In genomic region chr7:48085433-48085791, GRCh38 we compare ENCODE assay signal across 9 cellular contexts. TPM values are rescaled to one million over a fixed set of nuclear protein-coding genes. Genes with fewer than 3 reads are reported as not detected.
DNase-seq lines count a peak whose midpoint lies in the region; ATAC-seq and TF ChIP-seq lines count a peak whose summit lies in the region.
"Had no signal": no experiment of that assay in that cellular context is flagged by ENCODE, and none has a peak within 500 bp of the region (broad histone marks: within the 10 kb centered on the region; RNA-seq: fewer than 3 reads in every experiment).

No MANE protein-coding gene starts in this region.

- POLR2A ChIA-PET in HEK293 (lab: Yijun Ruan, JAX): interaction anchor here (1.4 to 1.8 kb wide), 2 partner anchors 10 to 85 kb away, joined by 3 to 5 read pairs; no protein-coding TSS in a partner anchor
- POLR2A ChIA-PET in T-cell (lab: Charles Lee): interaction anchor here in 1 of 2 donors (0.8 kb wide), 1 partner anchor 10 kb away, joined by 3 read pairs; no protein-coding TSS in a partner anchor

- peak overlapping the region; percentile 64; the same call in 1 of the 2 replicates for H3K27ac ChIP-seq in HEK293 (ENCODE audit: extremely low read depth, low read depth, low read length)
- peak overlapping the region; percentile 87 for H3K27ac ChIP-seq in mesenchymal stem cell (ENCODE audit: low read length, poor library complexity, severe bottlenecking)

- no peak for DNase-seq in CD14-positive monocyte (ENCODE audit: low spot score)
- DNase-seq in T-cell: no peak
- DNase-seq in mesenchymal stem cell: no peak
- no peak for DNase-seq in HuH-7 (ENCODE audit: low spot score)
- DNase-seq: NCI-H1694 had no signal

- H4K8ac ChIP-seq in mesenchymal stem cell (ENCODE audit: low read length): no peak overlapping the region

- H3K27me3 ChIP-seq in mesenchymal stem cell (ENCODE audit: control insufficient read depth in 1 of 2, insufficient read depth in 1 of 2, low read length in 2 of 2): no peaks in the 10 kb centered on the region

- H3K4me3 ChIP-seq in HEK293 (ENCODE audit: low read depth, low read length): no peak overlapping the region
- no peak overlapping the region for H3K4me3 ChIP-seq in mesenchymal stem cell (ENCODE audit: insufficient read depth in 1 of 2, low read depth in 1 of 2, low read length in 2 of 2)

- H3K18ac ChIP-seq in mesenchymal stem cell (ENCODE audit: low read depth in 1 of 2, low read length in 2 of 2): peak overlapping the region; percentile 54 to 55

- 39% methylated on average over 1 of the region's 1 CpG for WGBS in mesenchymal stem cell

- no peak overlapping the region for H3K23ac ChIP-seq in mesenchymal stem cell (ENCODE audit: low read length in 2 of 2)

- H2AFZ ChIP-seq in mesenchymal stem cell (ENCODE audit: low read depth, low read length): no peak overlapping the region

- H3K27me3 Mint-ChIP-seq in CD14-positive monocyte (ENCODE audit: low read depth in 3 of 3) (peaks cover 0 to 2% (median 0%) of the 10 kb centered on the region in 3 donors), T-cell (no peaks in the 10 kb centered on the region)

- peak overlapping the region; percentile 0 for H2BK5ac ChIP-seq in mesenchymal stem cell (ENCODE audit: low read depth, low read length, poor library complexity, severe bottlenecking)

- CTCF ChIA-PET in HEK293 (lab: Yijun Ruan, JAX) (interaction anchor here (0.9 to 1.8 kb wide), 2 partner anchors 25 to 94 kb away, joined by 4 to 6 read pairs; no protein-coding TSS in a partner anchor), T-cell (lab: Charles Lee) (interaction anchor here in 1 of 2 donors (0.9 to 1.3 kb wide), 2 partner anchors 11 to 25 kb away, joined by 3 read pairs; no protein-coding TSS in a partner anchor)

- H3K14ac ChIP-seq in mesenchymal stem cell (ENCODE audit: low read length in 2 of 2): no peak overlapping the region

- no peak for TF ChIP-seq CTCF in CD14-positive monocyte (IDR thresholded peaks at IDR 0.05)
- no peak for TF ChIP-seq CTCF in HEK293 (tag by site-specific recombination; IDR thresholded peaks at IDR 0.05)

- intact Hi-C loops in CD14-positive monocyte (cut with micrococcal nuclease): loop anchor here in 1 of 2 donors (5.0 kb wide), 2 partner anchors 48 to 108 kb away; partner anchors contain the start of genes C7orf57 and HUS1

- no peaks in the 10 kb centered on the region for H3K36me3 ChIP-seq in HEK293 (ENCODE audit: control insufficient read depth in 2 of 2, insufficient read depth in 1 of 2, low read length in 2 of 2)
- no peaks in the 10 kb centered on the region for H3K36me3 ChIP-seq in mesenchymal stem cell (ENCODE audit: control insufficient read depth in 1 of 2, insufficient read depth in 2 of 2, low read depth in 1 of 2, low read length in 2 of 2)

- peak overlapping the region; percentile 2 for H2AK5ac ChIP-seq in mesenchymal stem cell (ENCODE audit: low read length, severe bottlenecking)

- H4K91ac ChIP-seq in mesenchymal stem cell (ENCODE audit: low read length): no peak overlapping the region

- H2BK12ac ChIP-seq in mesenchymal stem cell (ENCODE audit: low read length in 2 of 2): peak overlapping the region; percentile 59 to 82

- H3K4me1 Mint-ChIP-seq in CD14-positive monocyte: peaks cover 48% of the 10 kb centered on the region
- peaks cover 51 to 69% (median 67%) of the 10 kb centered on the region in 3 donors for H3K4me1 Mint-ChIP-seq in T-cell

- H3K9me3 ChIP-seq in HEK293 (ENCODE audit: control insufficient read depth, insufficient read depth, low read depth, low read length) (no peaks in the 10 kb centered on the region), mesenchymal stem cell (ENCODE audit: control insufficient read depth, low read length) (no peaks in the 10 kb centered on the region)

- H3K4me2 ChIP-seq in mesenchymal stem cell (ENCODE audit: low read length, poor library complexity, severe bottlenecking): peak overlapping the region; percentile 17

- peak overlapping the region; percentile 70 for H3K9ac ChIP-seq in mesenchymal stem cell (ENCODE audit: low read length)

- H2BK15ac ChIP-seq in mesenchymal stem cell (ENCODE audit: low read depth, poor library complexity, severe bottlenecking): no peak overlapping the region

- peaks cover 0 to 3% (median 0%) of the 10 kb centered on the region in 7 donors for H3K9me3 Mint-ChIP-seq in CD14-positive monocyte
- no peaks in the 10 kb centered on the region for H3K9me3 Mint-ChIP-seq in T-cell

- H3K4me1 ChIP-seq in HEK293 (ENCODE audit: control insufficient read depth, insufficient read depth, low read length): peaks cover 10% of the 10 kb centered on the region
- peaks cover 19% of the 10 kb centered on the region for H3K4me1 ChIP-seq in mesenchymal stem cell (ENCODE audit: control insufficient read depth, insufficient read depth, low read depth, low read length)

- no peak overlapping the region for H2BK120ac ChIP-seq in mesenchymal stem cell (ENCODE audit: low read depth, low read length)

- H3K27ac Mint-ChIP-seq in CD14-positive monocyte (peak overlapping the region; percentile 96 to 100 (median 100)), T-cell (peak overlapping the region; percentile 92 to 93)

- ATAC-seq in T-cell (replicated peaks in 1 of 4) (no peak), GM19324 (IDR thresholded peaks at IDR 0.05; ENCODE audit: low FRiP score, unreplicated experiment) (no peak), HG03280 (IDR thresholded peaks at IDR 0.05; ENCODE audit: unreplicated experiment) (no peak), HG03342 (IDR thresholded peaks at IDR 0.05; ENCODE audit: unreplicated experiment) (no peak)

- H3K36me3 Mint-ChIP-seq in CD14-positive monocyte (peaks cover 13 to 20% of the 10 kb centered on the region in 2 donors), T-cell (peaks cover 3% of the 10 kb centered on the region)

- no peak overlapping the region for H3K4ac ChIP-seq in mesenchymal stem cell (ENCODE audit: low read depth in 1 of 2, low read length in 2 of 2)

- H3K4me3 Mint-ChIP-seq in CD14-positive monocyte: peak overlapping the region; percentile 58 to 71
- peak overlapping the region; percentile 29 to 60 (median 46) for H3K4me3 Mint-ChIP-seq in T-cell

- no peaks in the 10 kb centered on the region for H3K79me1 ChIP-seq in mesenchymal stem cell (replicated peaks; ENCODE audit: low read length, poor library complexity, severe bottlenecking)

TF ChIP-seq in HEK293, 187 proteins besides CTCF, POLR2A, EP300 and RAD21:
- no peak for TF ChIP-seq GLIS1 (tag by site-specific recombination; IDR thresholded peaks at IDR 0.05)
- no peak for TF ChIP-seq ZNF335 (tag by site-specific recombination; conservative IDR thresholded peaks at IDR 0.05)
- no peak for TF ChIP-seq ZBTB20 (tag by site-specific recombination; IDR thresholded peaks at IDR 0.05)

RNA-seq across cellular contexts. Expression of gene UPP1, which starts 3.7 kb away (rescaled TPM):
- 100 to 1,000 TPM; 109 to 129 TPM for polyA plus RNA-seq in CD14-positive monocyte
- 100 to 1,000 TPM in 3 of 5 donors, 10 to 100 TPM in 2; 77.7 to 227 (median 177) TPM for total RNA-seq in T-cell
- 38.2 TPM for polyA plus RNA-seq in mesenchymal stem cell (2013, experiment 1 of 2)
- 37.1 TPM for polyA plus RNA-seq in mesenchymal stem cell (2013, experiment 2 of 2)

RNA-seq across cellular contexts. Expression of gene C7orf57, which starts 50.1 kb away (rescaled TPM):
- polyA plus RNA-seq in CD14-positive monocyte: not detected
- 1 to 10 TPM in 1 of 5 donors, under 1 TPM in 4; 0.18 to 2.0 (median 0.44) TPM for total RNA-seq in T-cell
- polyA plus RNA-seq in mesenchymal stem cell (2013, experiment 1 of 2): not detected
- polyA plus RNA-seq in mesenchymal stem cell (2013, experiment 2 of 2): not detected

RNA-seq across cellular contexts. Expression of gene SUN3, which starts 56.5 kb away (rescaled TPM):
- not detected for polyA plus RNA-seq in CD14-positive monocyte
- under 1 TPM in 3 of 5 donors, not detected in 2; 0.55 to 0.90 (median 0.59) TPM for total RNA-seq in T-cell
- not detected for polyA plus RNA-seq in mesenchymal stem cell (2013, experiment 1 of 2)
- not detected for polyA plus RNA-seq in mesenchymal stem cell (2013, experiment 2 of 2)
